8 cellular contexts compared by ENCODE assay signal in the genomic region with DNA sequence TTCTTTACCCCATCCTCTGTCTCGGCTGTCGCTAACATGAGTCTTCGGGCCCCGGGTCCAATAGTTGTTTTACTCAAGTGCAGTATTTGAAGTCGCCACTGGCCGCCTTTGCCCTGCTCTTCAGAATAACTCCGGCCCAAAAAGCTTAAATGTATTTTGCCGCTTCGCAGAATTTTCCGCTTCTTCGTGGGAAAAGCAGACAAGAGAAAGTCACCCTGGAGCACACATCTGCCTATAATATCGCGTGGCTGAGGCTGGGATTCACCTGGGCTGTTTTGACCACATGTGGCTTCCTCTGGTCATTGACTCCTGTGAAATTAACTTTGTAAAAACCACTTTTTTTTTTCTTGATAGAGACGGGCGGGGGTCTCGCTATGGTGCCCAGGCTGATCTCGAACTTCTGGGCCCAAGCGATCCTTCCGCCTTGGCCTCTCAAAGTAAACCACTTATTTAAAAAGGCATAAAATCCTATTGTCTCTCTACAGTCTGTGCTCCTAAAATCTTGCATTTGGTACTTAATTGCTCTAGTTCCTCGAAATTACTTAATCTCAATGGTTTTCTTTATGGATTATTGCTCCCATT. TPM values are rescaled to one million over a fixed set of nuclear protein-coding genes. Genes with fewer than 3 reads are reported as not detected.
A peak's percentile ranks its signal among the peaks of the same experiment; 100 is the strongest.
DNase-seq lines count a peak whose midpoint lies in the region; ATAC-seq and TF ChIP-seq lines count a peak whose summit lies in the region.

No MANE protein-coding gene starts in this region.

- CTCF ChIA-PET in MCF 10A (lab: Yijun Ruan, JAX) = no interaction called here

- TF ChIP-seq CTCF in MCF 10A (IDR thresholded peaks at IDR 0.05; ENCODE audit: unreplicated experiment) = no peak

- ATAC-seq in stimulated activated naive CD8-positive, alpha-beta T cell treated with anti-CD3 and anti-CD28 coated beads, Interleukin-15, Interleukin-2, amounts not matched to agents 100 U/mL and 50 U/mL, for 24 hours = no peak
- ATAC-seq in aorta (ENCODE audit: low FRiP score) = no peak
- ATAC-seq in GM21717 (IDR thresholded peaks at IDR 0.05; ENCODE audit: unreplicated experiment) = no peak

- peaks cover 2 to 4% of the 10 kb centered on the region in 2 donors for H3K4me1 ChIP-seq in aorta (ENCODE audit: control insufficient read depth in 1 of 2, insufficient read depth in 2 of 2, low read length in 2 of 2)

- H3K27me3 ChIP-seq in aorta (ENCODE audit: control insufficient read depth in 1 of 2, insufficient read depth in 2 of 2, low read length in 1 of 2) = no peaks in the 10 kb centered on the region

- WGBS in aorta, 2 donors = 8 to 9% methylated on average over 20 of the region's 20 CpGs

- peaks cover 30% of the 10 kb centered on the region for H3K4me1 Mint-ChIP-seq in stimulated activated naive CD8-positive, alpha-beta T cell treated with anti-CD3 and anti-CD28 coated beads, Interleukin-15, Interleukin-2, amounts not matched to agents 100 ng/mL and 50 ng/mL, for 24 hours (ENCODE audit: low read depth)
- peaks cover 26% of the 10 kb centered on the region for H3K4me1 Mint-ChIP-seq in MCF 10A (ENCODE audit: insufficient read depth, unreplicated experiment)

- H3K36me3 Mint-ChIP-seq in stimulated activated naive CD8-positive, alpha-beta T cell treated with anti-CD3 and anti-CD28 coated beads, Interleukin-15, Interleukin-2, amounts not matched to agents 100 ng/mL and 50 ng/mL, for 24 hours (ENCODE audit: low read depth) = peaks cover 21% of the 10 kb centered on the region
- H3K36me3 Mint-ChIP-seq in MCF 10A (ENCODE audit: insufficient read depth, unreplicated experiment) = peaks cover 17% of the 10 kb centered on the region

- H3K4me3 Mint-ChIP-seq in stimulated activated naive CD8-positive, alpha-beta T cell treated with anti-CD3 and anti-CD28 coated beads, Interleukin-15, Interleukin-2, amounts not matched to agents 100 ng/mL and 50 ng/mL, for 24 hours = peak overlapping the region; percentile 91
- H3K4me3 Mint-ChIP-seq in MCF 10A (ENCODE audit: unreplicated experiment) = peak overlapping the region; percentile 89

- H3K4me3 ChIP-seq in aorta (ENCODE audit: low read length in 2 of 2) = peak overlapping the region; percentile 51 to 95

- no peak for DNase-seq in stimulated activated naive CD8-positive, alpha-beta T cell treated with anti-CD3 and anti-CD28 coated beads, Interleukin-15, Interleukin-2, amounts not matched to agents 100 U/mL and 50 U/mL, for 24 hours
- peak; percentile 25 for DNase-seq in MCF 10A (ENCODE audit: unreplicated experiment)
- peak; percentile 19 for DNase-seq in medulla oblongata (ENCODE audit: extremely low spot score)
- DNase-seq in aorta = no peak
- no peak for DNase-seq in activated CD4-positive, alpha-beta T cell treated with anti-CD3 and anti-CD28 coated beads, Interleukin-2, amount 50 U/mL, for 4 hours

- no peaks in the 10 kb centered on the region for H3K9me3 Mint-ChIP-seq in stimulated activated naive CD8-positive, alpha-beta T cell treated with anti-CD3 and anti-CD28 coated beads, Interleukin-15, Interleukin-2, amounts not matched to agents 100 ng/mL and 50 ng/mL, for 24 hours
- no peaks in the 10 kb centered on the region for H3K9me3 Mint-ChIP-seq in MCF 10A (ENCODE audit: unreplicated experiment)

- H3K9me3 ChIP-seq in KOPT-K1 (ENCODE audit: insufficient read depth, low read length, poor library complexity, severe bottlenecking) (no peaks in the 10 kb centered on the region), aorta (ENCODE audit: control insufficient read depth, low read length) (no peaks in the 10 kb centered on the region)

- peak overlapping the region; percentile 87 for H3K27ac Mint-ChIP-seq in stimulated activated naive CD8-positive, alpha-beta T cell treated with anti-CD3 and anti-CD28 coated beads, Interleukin-15, Interleukin-2, amounts not matched to agents 100 ng/mL and 50 ng/mL, for 24 hours
- H3K27ac Mint-ChIP-seq in MCF 10A (ENCODE audit: low read depth, unreplicated experiment) = peak overlapping the region; percentile 85

- intact Hi-C loops in MCF 10A (cut with micrococcal nuclease) = no loop called here
- intact Hi-C loops in aorta (cut with DNase I) = no loop called here

- H3K27me3 Mint-ChIP-seq in stimulated activated naive CD8-positive, alpha-beta T cell treated with anti-CD3 and anti-CD28 coated beads, Interleukin-15, Interleukin-2, amounts not matched to agents 100 ng/mL and 50 ng/mL, for 24 hours = no peaks in the 10 kb centered on the region
- no peaks in the 10 kb centered on the region for H3K27me3 Mint-ChIP-seq in MCF 10A (ENCODE audit: insufficient read depth, unreplicated experiment)

- peak overlapping the region; percentile 69 for H3K27ac ChIP-seq in KOPT-K1 (ENCODE audit: low read depth, low read length, poor library complexity, severe bottlenecking)
- peak overlapping the region in 1 of 2 donors; percentile 87 for H3K27ac ChIP-seq in aorta (ENCODE audit: low read depth in 1 of 2, low read length in 2 of 2)

- peaks cover 28% of the 10 kb centered on the region for H3K36me3 ChIP-seq in KOPT-K1 (ENCODE audit: insufficient read depth, low read length)
- no peaks in the 10 kb centered on the region for H3K36me3 ChIP-seq in aorta (ENCODE audit: control insufficient read depth in 1 of 2, insufficient read depth in 2 of 2, low read length in 1 of 2)

- BruUV-seq in MCF 10A (replicated peaks; lab: Mats Ljungman, UMichigan) = TSS peak; percentile 49

- POLR2A ChIA-PET in MCF 10A (lab: Yijun Ruan, JAX) = interaction anchor here (0.8 to 2.0 kb wide), 15 partner anchors 9 to 755 kb away, joined by 3 to 12 read pairs (median 4); partner anchors contain the start of genes CMTM6, CMTM8, DYNC1LI1 and UBP1

RNA-seq across cellular contexts. Expression of gene CNOT10, which starts 0.7 kb away (rescaled TPM):
- total RNA-seq in MCF 10A (2022) (47.1 and 53.1 TPM in 2 replicates), aorta (10 to 100 TPM; 32.7 to 38.3 TPM)
- polyA plus RNA-seq in aorta = 10 to 100 TPM; 10.0 to 25.3 TPM

Comparison
In these comparisons a context has a peak if more than half of its experiments do, and no peak if none do; other contexts are left out.
1. DNase-seq: peak in MCF 10A (single experiment) and medulla oblongata (single experiment); none in stimulated activated naive CD8-positive, alpha-beta T cell treated with anti-CD3 and anti-CD28 coated beads, Interleukin-15, Interleukin-2, amounts not matched to agents 100 U/mL and 50 U/mL, for 24 hours (single experiment), aorta (0 of 2) and activated CD4-positive, alpha-beta T cell treated with anti-CD3 and anti-CD28 coated beads, Interleukin-2, amount 50 U/mL, for 4 hours (0 of 2).